In the genomic region with DNA sequence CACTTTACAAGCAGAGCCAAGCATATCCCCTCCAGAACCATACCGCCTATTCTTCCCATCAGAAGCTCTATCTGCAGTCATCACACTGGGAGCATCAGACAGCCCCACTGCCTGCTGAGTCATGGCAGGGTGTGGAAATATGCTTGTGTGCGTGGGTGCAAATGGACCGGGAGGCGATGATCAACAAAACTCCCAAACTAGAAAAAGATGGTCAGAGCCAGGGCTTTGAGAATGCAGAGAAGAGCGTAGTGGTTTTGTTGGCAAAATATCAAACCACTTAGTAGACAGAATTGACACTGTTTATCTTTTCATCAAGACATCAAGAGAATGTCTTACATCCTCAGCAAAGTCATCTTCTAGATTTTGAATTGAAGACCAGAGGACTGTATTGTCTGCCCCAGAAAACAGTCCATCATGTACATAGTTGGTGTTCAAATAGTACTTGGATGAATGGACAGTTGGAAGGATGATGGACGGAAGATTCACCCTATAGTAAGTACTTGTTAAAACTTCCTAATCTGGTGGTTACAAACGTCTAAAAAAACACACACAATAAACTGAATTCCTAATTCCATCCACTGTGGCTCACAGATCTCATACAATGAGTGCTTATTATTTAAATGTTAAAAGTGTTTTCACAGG, we compare ENCODE assay signal across 10 cellular contexts. TPM values are rescaled to one million over a fixed set of nuclear protein-coding genes. Genes with fewer than 3 reads are reported as not detected.
A peak's percentile ranks its signal among the peaks of the same experiment; 100 is the strongest.
DNase-seq lines count a peak whose midpoint lies in the region; ATAC-seq, FAIRE-seq and TF ChIP-seq lines count a peak whose summit lies in the region.
"Had no signal": no experiment of that assay in that cellular context is flagged by ENCODE, and none has a peak within 500 bp of the region (broad histone marks: within the 10 kb centered on the region; RNA-seq: fewer than 3 reads in every experiment).

No MANE protein-coding gene starts in this region.

- BruUV-seq in HepG2 (replicated peaks; lab: Mats Ljungman, UMichigan): no TSS peak

- 70 to 78% (median 75%) methylated on average over 7 of the region's 7 CpGs for WGBS in heart left ventricle, 4 donors
- WGBS in HepG2 (ENCODE audit: low lambda C conversion rate): 37% methylated on average over 7 of the region's 7 CpGs

- H3K27ac ChIP-seq in heart left ventricle (peak overlapping the region in 8 of 12 donors; percentile 18 to 87 (median 30)), HepG2 (ENCODE audit: extremely low read length, insufficient read depth, low read length) (no peak overlapping the region), upper lobe of right lung (peak overlapping the region; percentile 42)

- H3K27ac Mint-ChIP-seq in activated T-helper 17 cell treated with anti-CD3 and anti-CD28 coated beads, Interleukin-2, amount 50 U/mL, for 72 hours: peak overlapping the region; percentile 14

- TF ChIP-seq POLR2A in heart left ventricle (IDR thresholded peaks at IDR 0.05): no peak
- TF ChIP-seq POLR2A in HepG2 (IDR thresholded peaks at IDR 0.05; ENCODE audit: insufficient read depth in 1 of 2, low read depth in 2 of 2, low read length in 2 of 2): no peak

- peaks cover under 1 to 52% (median 20%) of the 10 kb centered on the region in 12 donors for H3K4me1 ChIP-seq in heart left ventricle
- H3K4me1 ChIP-seq in HepG2 (ENCODE audit: insufficient read depth, low read length): peaks cover 52% of the 10 kb centered on the region
- peaks cover 32% of the 10 kb centered on the region for H3K4me1 ChIP-seq in upper lobe of right lung

- TF ChIP-seq RAD21 in HepG2 (CRISPR knock-in tag; IDR thresholded peaks at IDR 0.05): no peak

- H3K36me3 ChIP-seq in heart left ventricle (peaks cover 0 to 65% (median 18%) of the 10 kb centered on the region in 9 donors), HepG2 (replicated peaks in 1 of 2; ENCODE audit: control insufficient read depth in 1 of 2, insufficient read depth in 2 of 2, low read length in 2 of 2) (no peaks in the 10 kb centered on the region), upper lobe of right lung (no peaks in the 10 kb centered on the region)

- peaks cover 20% of the 10 kb centered on the region for H3K4me1 Mint-ChIP-seq in activated T-helper 17 cell treated with anti-CD3 and anti-CD28 coated beads, Interleukin-2, amount 50 U/mL, for 72 hours

- no peaks in the 10 kb centered on the region for H3K9me3 Mint-ChIP-seq in activated T-helper 17 cell treated with anti-CD3 and anti-CD28 coated beads, Interleukin-2, amount 50 U/mL, for 72 hours

- DNase-seq in heart left ventricle (peak in 1 of 5 donors; percentile 52), Right ventricle myocardium superior (no peak), HepG2 (ENCODE audit: low spot score) (no peak), upper lobe of right lung (no peak), putamen (ENCODE audit: low spot score) (no peak)
- DNase-seq: H7 had no signal

- intact Hi-C loops in heart left ventricle (cut with DNase I) (loop anchor here in 9 of 10 donors (5.0 to 10.0 kb wide), 7 partner anchors 53 to 128 kb away; a partner anchor contains a TSS), Right ventricle myocardium superior (cut with DNase I) (loop anchor here (10.0 kb wide), 1 partner anchor 115 kb away; no protein-coding TSS in a partner anchor), HepG2 (cut with micrococcal nuclease; ENCODE audit: unreplicated experiment) (no loop called here), upper lobe of right lung (cut with DNase I) (loop anchor here (5.0 to 10.0 kb wide), 2 partner anchors 55 to 213 kb away; a partner anchor contains a TSS)

- in situ Hi-C loops in HepG2 (cut with HindIII; ENCODE audit: extremely low pct_ligation_motif_present, low pct_unique_long_range_greater_than_20kb): loop anchor here (25.0 kb wide), 1 partner anchor 393 kb away; a partner anchor contains a TSS

- peaks cover 11% of the 10 kb centered on the region for H3K27me3 Mint-ChIP-seq in activated T-helper 17 cell treated with anti-CD3 and anti-CD28 coated beads, Interleukin-2, amount 50 U/mL, for 72 hours

- H3K4me2 ChIP-seq in HepG2 (ENCODE audit: low read depth, low read length): no peak overlapping the region

- POLR2A ChIA-PET in HepG2 (lab: Yijun Ruan, JAX): interaction anchor here (1.3 to 4.1 kb wide), 4 partner anchors 11 to 209 kb away, joined by 4 to 29 read pairs (median 6); no protein-coding TSS in a partner anchor

- peak in 2 of 4 donors; percentile 36 to 61 for ATAC-seq in heart left ventricle
- ATAC-seq in Right ventricle myocardium superior (ENCODE audit: poor library complexity): no peak
- ATAC-seq in activated T-helper 17 cell treated with anti-CD3 and anti-CD28 coated beads, Interleukin-2, amount 50 U/mL, for 72 hours (replicated peaks): peak; percentile 82
- ATAC-seq in HepG2: no peak
- ATAC-seq in upper lobe of right lung: peak; percentile 39
- no peak for ATAC-seq in GM19467 (IDR thresholded peaks at IDR 0.05; ENCODE audit: unreplicated experiment)
- ATAC-seq in GM21737 (IDR thresholded peaks at IDR 0.05; ENCODE audit: unreplicated experiment): no peak

- TF ChIP-seq CTCF in heart left ventricle (IDR thresholded peaks at IDR 0.05) (no peak), HepG2 (CRISPR knock-in tag; IDR thresholded peaks at IDR 0.05) (no peak), upper lobe of right lung (IDR thresholded peaks at IDR 0.05) (no peak)

- no peaks in the 10 kb centered on the region for H3K36me3 Mint-ChIP-seq in activated T-helper 17 cell treated with anti-CD3 and anti-CD28 coated beads, Interleukin-2, amount 50 U/mL, for 72 hours (ENCODE audit: low read depth)

- no peaks in the 10 kb centered on the region for H3K9me3 ChIP-seq in heart left ventricle
- H3K9me3 ChIP-seq in HepG2 (ENCODE audit: low read length): no peaks in the 10 kb centered on the region
- H3K9me3 ChIP-seq in upper lobe of right lung: no peaks in the 10 kb centered on the region

- TF ChIP-seq EP300 in HepG2 (IDR thresholded peaks at IDR 0.05; ENCODE audit: low read depth in 2 of 2, low read length in 2 of 2): no peak
- no peak for TF ChIP-seq EP300 in HepG2 (CRISPR knock-in tag; IDR thresholded peaks at IDR 0.05; ENCODE audit: borderline replicate concordance)

- H3K4me3 ChIP-seq in heart left ventricle (no peak overlapping the region), HepG2 (replicated peaks in 1 of 3; ENCODE audit: insufficient read depth in 1 of 3, low read depth in 2 of 3, low read length in 3 of 3) (no peak overlapping the region), upper lobe of right lung (no peak overlapping the region)
- H3K4me3 ChIP-seq: dorsolateral prefrontal cortex had no signal

- no peaks in the 10 kb centered on the region for H4K20me1 ChIP-seq in HepG2 (ENCODE audit: insufficient read depth, low read length)

- CTCF ChIA-PET in HepG2 (lab: Yijun Ruan, JAX; ENCODE audit: low intra/inter-chr PET ratio, low total read pairs): no interaction called here

- H3K9ac ChIP-seq in HepG2 (ENCODE audit: insufficient read depth, low read depth, low read length): no peak overlapping the region

- no peak overlapping the region for H2AFZ ChIP-seq in HepG2 (ENCODE audit: low read length)

- H3K79me2 ChIP-seq in HepG2 (ENCODE audit: insufficient read depth, low read length): no peaks in the 10 kb centered on the region

- H3K27me3 ChIP-seq in heart left ventricle (no peaks in the 10 kb centered on the region), HepG2 (ENCODE audit: control insufficient read depth in 1 of 2, insufficient read depth in 2 of 2, low read length in 2 of 2) (peaks cover 0 to 31% of the 10 kb centered on the region in 2 experiments; a peak in 2 of 5 replicates), upper lobe of right lung (no peaks in the 10 kb centered on the region)

- FAIRE-seq in HepG2 (lab: Jason Lieb, UNC): no peak

- H3K4me3 Mint-ChIP-seq in activated T-helper 17 cell treated with anti-CD3 and anti-CD28 coated beads, Interleukin-2, amount 50 U/mL, for 72 hours: peak overlapping the region; percentile 13

TF ChIP-seq in HepG2, 621 proteins besides CTCF, POLR2A, EP300 and RAD21:
- TF ChIP-seq NFE2L2 (IDR thresholded peaks at IDR 0.05; ENCODE audit: low read length): peak; percentile 42; the same call in 1 of the 2 replicates
- TF ChIP-seq ZNF282 (IDR thresholded peaks at IDR 0.05; ENCODE audit: partially characterized antibody): no peak
- peak; percentile 44 for TF ChIP-seq FOSL2 (CRISPR knock-in tag; IDR thresholded peaks at IDR 0.05)

RNA-seq across cellular contexts. Expression of a gene that starts 54.9 kb away (rescaled TPM):
- total RNA-seq in heart left ventricle (100 to 1,000 TPM; 187 to 503 (median 258) TPM), Right ventricle myocardium superior (238 TPM), HepG2 (2016; rRNA removed; fragmentation: Illumina TruSeq; extraction: Trizol) (0.20 and 0.22 TPM in 2 replicates), upper lobe of right lung (729 TPM)
- polyA plus RNA-seq in heart left ventricle (100 to 1,000 TPM; 125 to 215 TPM), HepG2 (2011; rRNA removed) (0.25 and 0.63 TPM in 2 replicates)
- under 1 TPM; 0.04 to 0.08 TPM for total RNA-seq in activated T-helper 17 cell treated with anti-CD3 and anti-CD28 coated beads, Interleukin-2, amount 50 U/mL, for 72 hours
- total RNA-seq in HepG2 (2016; cell fraction: cytosol; rRNA removed; fragmentation: Illumina TruSeq; extraction: Trizol; ENCODE audit: low read depth): not detected in 2 replicates
- total RNA-seq in HepG2 (2016; cell fraction: insoluble cytoplasmic fraction; rRNA removed; fragmentation: Illumina TruSeq; extraction: Trizol): 0.15 and 0.28 TPM in 2 replicates
- 0.03 and 0.15 TPM in 2 replicates for total RNA-seq in HepG2 (2016; cell fraction: membrane; rRNA removed; fragmentation: Illumina TruSeq; extraction: Trizol)
- total RNA-seq in HepG2 (2016; cell fraction: nucleus; rRNA removed; fragmentation: Illumina TruSeq; extraction: Trizol): 0.12 and 0.19 TPM in 2 replicates
- polyA plus RNA-seq in HepG2 (2011; cell fraction: cytosol; rRNA removed): 0.27 and 0.51 TPM in 2 replicates
- polyA plus RNA-seq in HepG2 (2011; cell fraction: nucleus; rRNA removed): 0.79 and 2.1 TPM in 2 replicates
- polyA plus RNA-seq in HepG2 (2012): 0.89 and 2.0 TPM in 2 replicates
- polyA plus RNA-seq in HepG2 (2016; cell fraction: cytosol; fragmentation: Illumina TruSeq; extraction: Trizol; ENCODE audit: low read depth): 0.08 TPM in 1 of 2 replicates, not detected in the other
- 0.23 and 0.40 TPM in 2 replicates for polyA plus RNA-seq in HepG2 (2016; cell fraction: insoluble cytoplasmic fraction; fragmentation: Illumina TruSeq; extraction: Trizol; ENCODE audit: low read depth)
- not detected in 2 replicates for polyA plus RNA-seq in HepG2 (2016; cell fraction: membrane; fragmentation: Illumina TruSeq; extraction: Trizol; ENCODE audit: low read depth)
- 0.08 and 0.84 TPM in 2 replicates for polyA plus RNA-seq in HepG2 (2016; cell fraction: nucleus; fragmentation: Illumina TruSeq; extraction: Trizol; ENCODE audit: insufficient read depth, low read depth)
- polyA minus RNA-seq in HepG2 (2011; rRNA and poly(A)+ RNA removed; ENCODE audit: low replicate concordance): 0.21 and 3.2 TPM in 2 replicates
- polyA minus RNA-seq in HepG2 (2011; cell fraction: cytosol; rRNA and poly(A)+ RNA removed): 0.26 and 0.89 TPM in 2 replicates
- polyA minus RNA-seq in HepG2 (2011; cell fraction: nucleus; rRNA and poly(A)+ RNA removed): 1.5 and 2.4 TPM in 2 replicates

Comparison
In these comparisons a context has a peak if more than half of its experiments do, and no peak if none do; other contexts are left out.
1. ATAC-seq: peak in activated T-helper 17 cell treated with anti-CD3 and anti-CD28 coated beads, Interleukin-2, amount 50 U/mL, for 72 hours (single experiment) and upper lobe of right lung (single experiment); none in Right ventricle myocardium superior (single experiment), HepG2 (single experiment), GM19467 (single experiment) and GM21737 (single experiment).
2. RNA of a gene that starts 54.9 kb away (total RNA-seq): 729 TPM in upper lobe of right lung (single experiment), 187 to 503 TPM in heart left ventricle and 238 TPM in Right ventricle myocardium superior (single experiment); 0.03 to 0.28 TPM in HepG2 and 0.04 to 0.08 TPM in activated T-helper 17 cell treated with anti-CD3 and anti-CD28 coated beads, Interleukin-2, amount 50 U/mL, for 72 hours; every median in the first group is over 100 times any median in the second.